In genomic region chr1:14599173-14599754, GRCh38 we compare ENCODE assay signal across 8 cellular contexts. TPM values are rescaled to one million over a fixed set of nuclear protein-coding genes. Genes with fewer than 3 reads are reported as not detected.
DNase-seq lines count a peak whose midpoint lies in the region; ATAC-seq and TF ChIP-seq lines count a peak whose summit lies in the region.

No MANE protein-coding gene starts in this region.

- H3K27ac Mint-ChIP-seq in glutamatergic neuron (ENCODE audit: unreplicated experiment): peak overlapping the region; percentile 5

- H3K79me1 ChIP-seq in trophoblast cell (ENCODE audit: low read length): peaks cover 19% of the 10 kb centered on the region

- peak overlapping the region; percentile 96 for H4K91ac ChIP-seq in trophoblast cell (ENCODE audit: low read depth, low read length)

- H3K23ac ChIP-seq in trophoblast cell (ENCODE audit: low read length): no peak overlapping the region

- TF ChIP-seq CTCF in glutamatergic neuron (IDR thresholded peaks at IDR 0.05; ENCODE audit: partially characterized antibody, unreplicated experiment): no peak

- no peak overlapping the region for H2AK5ac ChIP-seq in trophoblast cell (ENCODE audit: low read length)

- H3K14ac ChIP-seq in trophoblast cell (ENCODE audit: low read length): peak overlapping the region; percentile 61

- H3K9me3 Mint-ChIP-seq in glutamatergic neuron (ENCODE audit: unreplicated experiment): peaks cover 5% of the 10 kb centered on the region

- H3K4me2 ChIP-seq in trophoblast cell (ENCODE audit: low read length): peak overlapping the region; percentile 95

- WGBS in trophoblast cell (ENCODE audit: extremely low coverage, insufficient coverage, insufficient read length): no CpG with 5 or more reads among the region's 45 CpGs

- peak overlapping the region; percentile 43 for H3K18ac ChIP-seq in trophoblast cell (ENCODE audit: low read length)

- H3K27me3 ChIP-seq in trophoblast cell (ENCODE audit: insufficient read depth, low read length): no peaks in the 10 kb centered on the region

- peak overlapping the region; percentile 96 for H2BK5ac ChIP-seq in trophoblast cell (ENCODE audit: low read depth, low read length, poor library complexity)

- peaks cover 38% of the 10 kb centered on the region for H3K4me1 ChIP-seq in ES-I3 (ENCODE audit: insufficient read depth, low read length)
- H3K4me1 ChIP-seq in trophoblast cell (ENCODE audit: control insufficient read depth in 1 of 2, insufficient read depth in 2 of 2, low read length in 2 of 2): peaks cover 0 to 19% of the 10 kb centered on the region in 2 experiments

- H3K79me2 ChIP-seq in trophoblast cell (ENCODE audit: control insufficient read depth, insufficient read depth, low read length, poor library complexity): peaks cover 12% of the 10 kb centered on the region

- peak overlapping the region; percentile 74 for H3K27ac ChIP-seq in trophoblast cell (ENCODE audit: low read depth, low read length)

- no peak for ATAC-seq in HG02571 (IDR thresholded peaks at IDR 0.05; ENCODE audit: unreplicated experiment)

- peak overlapping the region; percentile 72 for H3K9ac ChIP-seq in ES-I3 (ENCODE audit: low read depth, low read length)
- peak overlapping the region; percentile 0 for H3K9ac ChIP-seq in trophoblast cell (ENCODE audit: low read length)

- H3K36me3 ChIP-seq in ES-I3 (ENCODE audit: insufficient read depth, low read length): no peaks in the 10 kb centered on the region; the same call in 1 of the 2 replicates
- no peaks in the 10 kb centered on the region for H3K36me3 ChIP-seq in trophoblast cell (ENCODE audit: control insufficient read depth in 1 of 2, insufficient read depth in 2 of 2, low read length in 2 of 2)

- H3K4me3 ChIP-seq in trophoblast cell (ENCODE audit: low read depth, low read length): peak overlapping the region; percentile 81

- H3K4me1 Mint-ChIP-seq in glutamatergic neuron (ENCODE audit: low read depth, unreplicated experiment): peaks cover 28% of the 10 kb centered on the region

- no peak overlapping the region for H4K12ac ChIP-seq in trophoblast cell (ENCODE audit: low read depth, low read length)

- DNase-seq in NCI-H526 (lab: John Stamatoyannopoulos, UW) (peak; percentile 22 to 50), glutamatergic neuron (peak; percentile 66), trophoblast cell (peak in 1 of 2 donors; percentile 10), NCI-H2196 treated with DMSO at 0.1 percent for 48 hours (lab: John Stamatoyannopoulos, UW; ENCODE audit: unreplicated experiment) (no peak), T-helper 1 cell (no peak)
- DNase-seq in activated CD8-positive, alpha-beta memory T cell treated with anti-CD3 and anti-CD28 coated beads, Interleukin-2, amount 50 U/mL, for 4 hours: no peak

- peak overlapping the region; percentile 86 for H2BK120ac ChIP-seq in trophoblast cell (ENCODE audit: insufficient read depth, low read length, poor library complexity)

- H3K27me3 Mint-ChIP-seq in glutamatergic neuron (ENCODE audit: unreplicated experiment): peaks cover 3% of the 10 kb centered on the region

- H2BK12ac ChIP-seq in trophoblast cell (ENCODE audit: low read length): no peak overlapping the region

- H3K9me3 ChIP-seq in ES-I3 (ENCODE audit: control insufficient read depth, insufficient read depth, low read length): no peaks in the 10 kb centered on the region
- H3K9me3 ChIP-seq in trophoblast cell (ENCODE audit: insufficient read depth, low read depth, low read length): peaks cover 3% of the 10 kb centered on the region

- peak overlapping the region; percentile 88 for H3K4me3 Mint-ChIP-seq in glutamatergic neuron (ENCODE audit: unreplicated experiment)

- H2AFZ ChIP-seq in trophoblast cell (ENCODE audit: insufficient read depth, low read length, poor library complexity): peak overlapping the region; percentile 90

- no peaks in the 10 kb centered on the region for H3K36me3 Mint-ChIP-seq in glutamatergic neuron (ENCODE audit: unreplicated experiment)

- H3K4ac ChIP-seq in trophoblast cell (ENCODE audit: low read depth, low read length): peak overlapping the region; percentile 41

- peak overlapping the region; percentile 52 for H4K8ac ChIP-seq in trophoblast cell (ENCODE audit: low read depth, low read length)

RNA-seq across cellular contexts. Expression of gene KAZN, which starts 0.8 kb away (rescaled TPM):
- 7.9 TPM for total RNA-seq in glutamatergic neuron (ENCODE audit: unreplicated experiment)
- polyA plus RNA-seq in trophoblast cell (2013): 25.4 and 25.6 TPM in 2 replicates

Comparison
In these comparisons a context has a peak if more than half of its experiments do, and no peak if none do; other contexts are left out.
1. DNase-seq: peak in NCI-H526 (2 of 2) and glutamatergic neuron (single experiment); none in activated CD8-positive, alpha-beta memory T cell treated with anti-CD3 and anti-CD28 coated beads, Interleukin-2, amount 50 U/mL, for 4 hours (single experiment), NCI-H2196 treated with DMSO at 0.1 percent for 48 hours (single experiment) and T-helper 1 cell (0 of 5).